In genomic region chr17:8079291-8080207, GRCh38 we compare ENCODE assay signal across 1 cellular context.
A peak's percentile ranks its signal among the peaks of the same experiment; 100 is the strongest.
TF ChIP-seq lines count a peak whose summit lies in the region.

No MANE protein-coding gene starts in this region.

TF ChIP-seq in GM12878, 131 proteins besides CTCF, POLR2A, EP300 and RAD21:
- no peak for TF ChIP-seq BCL3 (IDR thresholded peaks at IDR 0.05; ENCODE audit: borderline replicate concordance, insufficient read depth, low read depth, low read length, poor library complexity, severe bottlenecking)
- no peak for TF ChIP-seq SKIL (IDR thresholded peaks at IDR 0.05; ENCODE audit: low read depth, poor library complexity, severe bottlenecking)
- TF ChIP-seq GATAD2B (conservative IDR thresholded peaks at IDR 0.05; ENCODE audit: low read depth): 0 out of 2 replicates have a peak, but pooled peaks have one; percentile 11
- peak; percentile 43; the same call in 1 of the 2 replicates for TF ChIP-seq IKZF1 (conservative IDR thresholded peaks at IDR 0.05)
- TF ChIP-seq BHLHE40 (IDR thresholded peaks at IDR 0.05; ENCODE audit: borderline replicate concordance in 1 of 2, low read depth in 2 of 2, low read length in 1 of 2): peak in 1 of 2 experiments; percentile 43; a peak in 2 of 4 replicates
- no peak for TF ChIP-seq PRDM15 (CRISPR knock-in tag; IDR thresholded peaks at IDR 0.05)
- TF ChIP-seq SMC3 (IDR thresholded peaks at IDR 0.05; ENCODE audit: borderline replicate concordance, low read length): peak; percentile 75
- TF ChIP-seq TCF3 (IDR thresholded peaks at IDR 0.05; ENCODE audit: borderline replicate concordance, insufficient read depth, low read depth, low read length): 0 out of 2 replicates have a peak, but pooled peaks have one; percentile 11
- TF ChIP-seq USF1 (IDR thresholded peaks at IDR 0.05; ENCODE audit: borderline replicate concordance, extremely low read length, insufficient read depth, low read depth, low read length): no peak
- TF ChIP-seq YY1 (IDR thresholded peaks at IDR 0.05; ENCODE audit: low read depth, low read length): peak; percentile 68
- no peak for TF ChIP-seq EZH2 (IDR thresholded peaks at IDR 0.05; ENCODE audit: borderline replicate concordance, control insufficient read depth, low read depth, low read length)
